In genomic region chr2:100197643-100198153, GRCh38 we compare ENCODE assay signal across 8 cellular contexts. TPM values are rescaled to one million over a fixed set of nuclear protein-coding genes. Genes with fewer than 3 reads are reported as not detected.
DNase-seq lines count a peak whose midpoint lies in the region; ATAC-seq and TF ChIP-seq lines count a peak whose summit lies in the region.

No MANE protein-coding gene starts in this region.

- no peak overlapping the region for H3K27ac Mint-ChIP-seq in activated CD4-positive, alpha-beta memory T cell treated with anti-CD3 and anti-CD28 coated beads, Interleukin-2, amount 10 ng/mL, durations not matched to agents 7 days and 5 days
- no peak overlapping the region for H3K27ac Mint-ChIP-seq in Caco-2 (ENCODE audit: unreplicated experiment)

- no peak overlapping the region for H3K4me3 ChIP-seq in esophagus (ENCODE audit: low read depth in 1 of 2, low read length in 2 of 2)
- no peak overlapping the region for H3K4me3 ChIP-seq in mucosa of descending colon
- H3K4me3 ChIP-seq in transverse colon, result no peak overlapping the region
- no peak overlapping the region for H3K4me3 ChIP-seq in Caco-2 (ENCODE audit: low read depth, low read length)

- H3K4me1 ChIP-seq in esophagus (ENCODE audit: control insufficient read depth in 2 of 2, insufficient read depth in 2 of 2, low read length in 1 of 2), result peaks cover 0 to 6% of the 10 kb centered on the region in 2 donors
- no peaks in the 10 kb centered on the region for H3K4me1 ChIP-seq in mucosa of descending colon (ENCODE audit: low read depth)
- peaks cover 12 to 23% (median 16%) of the 10 kb centered on the region in 4 donors for H3K4me1 ChIP-seq in transverse colon
- H3K4me1 ChIP-seq in Caco-2, result peaks cover 4% of the 10 kb centered on the region; the same call in 1 of the 2 replicates

- no TSS peak for BruUV-seq in Caco-2 (replicated peaks; lab: Mats Ljungman, UMichigan)

- WGBS in esophagus, 2 donors, result 30 to 38% methylated on average over 8 of the region's 8 CpGs
- 22 to 40% methylated on average over 1 to 8 of the region's 8 CpGs for WGBS in transverse colon (ENCODE audit: low coverage in 1 of 2), 2 donors

- H3K36me3 ChIP-seq in esophagus (ENCODE audit: control insufficient read depth in 2 of 2, insufficient read depth in 2 of 2, low read length in 1 of 2) (no peaks in the 10 kb centered on the region), mucosa of descending colon (ENCODE audit: low read depth) (no peaks in the 10 kb centered on the region), transverse colon (no peaks in the 10 kb centered on the region), Caco-2 (ENCODE audit: control insufficient read depth, insufficient read depth, low read length) (no peaks in the 10 kb centered on the region)

- CTCF ChIA-PET in activated CD4-positive, alpha-beta memory T cell treated with anti-CD3 and anti-CD28 coated beads, Interleukin-2, amount 10 ng/mL, durations not matched to agents 7 days and 5 days (lab: Charles Lee), result no interaction called here
- CTCF ChIA-PET in Caco-2 (lab: Charles Lee), result no interaction called here

- ATAC-seq in mucosa of descending colon, result peak; percentile 42

- no peak overlapping the region for H3K4me3 Mint-ChIP-seq in activated CD4-positive, alpha-beta memory T cell treated with anti-CD3 and anti-CD28 coated beads, Interleukin-2, amount 10 ng/mL, durations not matched to agents 7 days and 5 days
- no peak overlapping the region for H3K4me3 Mint-ChIP-seq in Caco-2 (ENCODE audit: unreplicated experiment)

- no peaks in the 10 kb centered on the region for H3K4me1 Mint-ChIP-seq in activated CD4-positive, alpha-beta memory T cell treated with anti-CD3 and anti-CD28 coated beads, Interleukin-2, amount 10 ng/mL, durations not matched to agents 7 days and 5 days
- H3K4me1 Mint-ChIP-seq in Caco-2 (ENCODE audit: low read depth, unreplicated experiment), result no peaks in the 10 kb centered on the region

- H3K9me3 Mint-ChIP-seq in activated CD4-positive, alpha-beta memory T cell treated with anti-CD3 and anti-CD28 coated beads, Interleukin-2, amount 10 ng/mL, durations not matched to agents 7 days and 5 days, result no peaks in the 10 kb centered on the region
- H3K9me3 Mint-ChIP-seq in Caco-2 (ENCODE audit: unreplicated experiment), result peaks cover 18% of the 10 kb centered on the region

- H3K27ac ChIP-seq in esophagus (ENCODE audit: low read depth in 2 of 2, low read length in 1 of 2), result peak overlapping the region; percentile 32 to 53
- H3K27ac ChIP-seq in transverse colon, result peak overlapping the region; percentile 77 to 86 (median 84)

- POLR2A ChIA-PET in activated CD4-positive, alpha-beta memory T cell treated with anti-CD3 and anti-CD28 coated beads, Interleukin-2, amount 10 ng/mL, durations not matched to agents 7 days and 5 days (lab: Charles Lee), result no interaction called here
- POLR2A ChIA-PET in Caco-2 (lab: Charles Lee), result no interaction called here

- H3K36me3 Mint-ChIP-seq in activated CD4-positive, alpha-beta memory T cell treated with anti-CD3 and anti-CD28 coated beads, Interleukin-2, amount 10 ng/mL, durations not matched to agents 7 days and 5 days (ENCODE audit: low read depth), result no peaks in the 10 kb centered on the region
- H3K36me3 Mint-ChIP-seq in Caco-2 (ENCODE audit: insufficient read depth, unreplicated experiment), result no peaks in the 10 kb centered on the region

- TF ChIP-seq POLR2A in transverse colon (IDR thresholded peaks at IDR 0.05), result no peak

- H3K27me3 Mint-ChIP-seq in activated CD4-positive, alpha-beta memory T cell treated with anti-CD3 and anti-CD28 coated beads, Interleukin-2, amount 10 ng/mL, durations not matched to agents 7 days and 5 days, result no peaks in the 10 kb centered on the region
- H3K27me3 Mint-ChIP-seq in Caco-2 (ENCODE audit: insufficient read depth, unreplicated experiment), result no peaks in the 10 kb centered on the region

- H3K27me3 ChIP-seq in esophagus (ENCODE audit: control insufficient read depth in 1 of 2, insufficient read depth in 2 of 2, low read length in 2 of 2) (no peaks in the 10 kb centered on the region), transverse colon (no peaks in the 10 kb centered on the region), Caco-2 (replicated peaks; ENCODE audit: control insufficient read depth, insufficient read depth, low read length) (no peaks in the 10 kb centered on the region)

- no peaks in the 10 kb centered on the region for H3K9me3 ChIP-seq in esophagus (ENCODE audit: control insufficient read depth in 2 of 2, insufficient read depth in 1 of 2, low read depth in 1 of 2, low read length in 1 of 2)
- H3K9me3 ChIP-seq in mucosa of descending colon, result no peaks in the 10 kb centered on the region
- no peaks in the 10 kb centered on the region for H3K9me3 ChIP-seq in transverse colon
- no peaks in the 10 kb centered on the region for H3K9me3 ChIP-seq in Caco-2

- in situ Hi-C loops in transverse colon (cut with MboI; ENCODE audit: low pct_ligation_motif_present in 1 of 4, low pct_unique_long_range_greater_than_20kb in 1 of 4, low sequenced_read_pairs in 3 of 4), result no loop called here

- TF ChIP-seq EP300 in transverse colon (IDR thresholded peaks at IDR 0.05; ENCODE audit: low read depth), result no peak

- intact Hi-C loops in mucosa of descending colon (cut with DNase I, micrococcal nuclease) (no loop called here), transverse colon (cut with DNase I; ENCODE audit: low total_unique reads) (no loop called here), Caco-2 (cut with micrococcal nuclease; ENCODE audit: unreplicated experiment) (no loop called here)

- peak; percentile 0 for DNase-seq in OCI-M1 (lab: John Stamatoyannopoulos, UW)
- DNase-seq in mucosa of descending colon, result peak; percentile 34 to 62 (median 40)
- peak; percentile 30 for DNase-seq in transverse colon
- no peak for DNase-seq in RKO (ENCODE audit: low spot score)
- no peak for DNase-seq in HPDE6-E6E7 (ENCODE audit: extremely low spot score)
- DNase-seq in activated CD4-positive, alpha-beta memory T cell treated with anti-CD3 and anti-CD28 coated beads, Interleukin-2, amount 10 ng/mL, durations not matched to agents 7 days and 5 days, result no peak
- DNase-seq in Caco-2, result no peak

- TF ChIP-seq CTCF in mucosa of descending colon (IDR thresholded peaks at IDR 0.05) (no peak), transverse colon (IDR thresholded peaks at IDR 0.05) (no peak), Caco-2 (IDR thresholded peaks at IDR 0.05; ENCODE audit: insufficient read depth in 1 of 2, low read depth in 1 of 2, low read length in 1 of 2, severe bottlenecking in 1 of 2, unreplicated experiment in 1 of 2) (no peak)

RNA-seq across cellular contexts. Expression of gene AFF3, which starts 55.3 kb away (rescaled TPM):
- polyA plus RNA-seq in esophagus, result 1 to 10 TPM; 1.0 to 1.1 TPM
- total RNA-seq in mucosa of descending colon (10 to 100 TPM in 1 of 3 donors, 1 to 10 TPM in 2; 4.2 to 56.6 (median 5.2) TPM), transverse colon (10 to 100 TPM in 2 of 4 donors, 1 to 10 TPM in 2; 9.0 to 20.2 (median 14.5) TPM), Caco-2 (2022) (0.05 and 0.19 TPM in 2 replicates)
- total RNA-seq in activated CD4-positive, alpha-beta memory T cell treated with anti-CD3 and anti-CD28 coated beads, Interleukin-2, amount 10 ng/mL, durations not matched to agents 7 days and 5 days, result under 1 TPM; 0.03 TPM

Comparison
In these comparisons a context has a peak if more than half of its experiments do, and no peak if none do; other contexts are left out.
1. DNase-seq: peak in OCI-M1 (single experiment), mucosa of descending colon (3 of 3) and transverse colon (single experiment); none in RKO (single experiment), HPDE6-E6E7 (single experiment), activated CD4-positive, alpha-beta memory T cell treated with anti-CD3 and anti-CD28 coated beads, Interleukin-2, amount 10 ng/mL, durations not matched to agents 7 days and 5 days (single experiment) and Caco-2 (0 of 2).